Comparison of ENCODE assay signal across 1 cellular context in the genomic region with DNA sequence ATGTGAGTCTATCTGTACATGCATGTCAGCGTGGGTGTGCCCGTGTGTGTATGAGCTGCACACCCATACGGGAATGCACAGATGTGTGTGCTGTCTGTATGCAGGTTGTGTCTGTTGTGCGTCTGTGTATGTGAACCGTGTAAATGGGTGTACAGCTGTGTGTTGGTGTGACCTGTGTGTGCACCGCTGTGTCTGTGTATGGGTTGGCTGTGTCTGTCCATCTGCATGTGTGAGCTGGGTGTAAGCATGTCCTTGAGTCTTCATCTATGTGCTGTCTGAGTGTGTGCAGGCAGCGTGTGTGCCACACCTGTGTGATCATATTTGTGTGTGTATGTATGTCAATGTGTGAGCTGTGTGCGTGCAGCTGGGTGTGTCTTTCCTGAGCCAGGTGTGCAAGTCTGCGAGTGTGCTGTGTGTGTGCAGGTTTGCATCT.
TF ChIP-seq lines count a peak whose summit lies in the region.

No MANE protein-coding gene starts in this region.

TF ChIP-seq in IMR-90, 13 proteins besides CTCF, POLR2A, EP300 and RAD21:
- no peak for TF ChIP-seq MXI1 (IDR thresholded peaks at IDR 0.05; ENCODE audit: borderline replicate concordance, low read depth, low read length)
- TF ChIP-seq ELK1 (IDR thresholded peaks at IDR 0.05; ENCODE audit: borderline replicate concordance, low read depth, low read length): no peak
- TF ChIP-seq CEBPB (IDR thresholded peaks at IDR 0.05; ENCODE audit: low read depth, low read length): no peak
- no peak for TF ChIP-seq MAZ (IDR thresholded peaks at IDR 0.05; ENCODE audit: borderline replicate concordance, low read depth, low read length)
- no peak for TF ChIP-seq RCOR1 (IDR thresholded peaks at IDR 0.05; ENCODE audit: insufficient replicate concordance, low read length)
- no peak for TF ChIP-seq RFX5 (IDR thresholded peaks at IDR 0.05; ENCODE audit: low read depth, low read length)
- no peak for TF ChIP-seq BHLHE40 (IDR thresholded peaks at IDR 0.05; ENCODE audit: low read depth, low read length)
- no peak for TF ChIP-seq SMC3 (IDR thresholded peaks at IDR 0.05; ENCODE audit: low read depth, low read length)
- no peak for TF ChIP-seq FOS (IDR thresholded peaks at IDR 0.05; ENCODE audit: low read depth, low read length)
- TF ChIP-seq CHD1 (IDR thresholded peaks at IDR 0.05; ENCODE audit: low read depth, low read length): no peak
- TF ChIP-seq NFE2L2 (IDR thresholded peaks at IDR 0.05; ENCODE audit: low read depth, low read length): no peak
- no peak for TF ChIP-seq MAFK (IDR thresholded peaks at IDR 0.05; ENCODE audit: low read depth, low read length)
- no peak for TF ChIP-seq USF2 (IDR thresholded peaks at IDR 0.05; ENCODE audit: low read depth, low read length)
